12 cellular contexts compared by ENCODE assay signal in genomic region chr2:37641582-37642111, GRCh38. TPM values are rescaled to one million over a fixed set of nuclear protein-coding genes. Genes with fewer than 3 reads are reported as not detected.
A peak's percentile ranks its signal among the peaks of the same experiment; 100 is the strongest.
DNase-seq lines count a peak whose midpoint lies in the region; ATAC-seq and TF ChIP-seq lines count a peak whose summit lies in the region.
"Had no signal": no experiment of that assay in that cellular context is flagged by ENCODE, and none has a peak within 500 bp of the region (broad histone marks: within the 10 kb centered on the region; RNA-seq: fewer than 3 reads in every experiment).

No MANE protein-coding gene starts in this region.

- no peak overlapping the region for H3K4me3 ChIP-seq in CD8-positive, alpha-beta memory T cell (ENCODE audit: low read length)
- no peak overlapping the region for H3K4me3 ChIP-seq in IMR-90 (ENCODE audit: insufficient read depth, low read depth, low read length)
- H3K4me3 ChIP-seq in brain microvascular endothelial cell (ENCODE audit: low read depth, low read length), result no peak overlapping the region
- no peak overlapping the region for H3K4me3 ChIP-seq in osteoblast (ENCODE audit: insufficient read depth, low read length)
- H3K4me3 ChIP-seq in right lobe of liver, result no peak overlapping the region
- no peak overlapping the region for H3K4me3 ChIP-seq in trophoblast cell (ENCODE audit: low read depth, low read length)
- H3K4me3 ChIP-seq: body of pancreas had no signal

- H3K4ac ChIP-seq in IMR-90 (ENCODE audit: low read depth, low read length), result peak overlapping the region; percentile 26; the same call in 1 of the 2 replicates
- no peak overlapping the region for H3K4ac ChIP-seq in trophoblast cell (ENCODE audit: low read depth, low read length)

- peaks cover 55% of the 10 kb centered on the region for H4K20me1 ChIP-seq in IMR-90 (ENCODE audit: insufficient read depth, low read length)
- peaks cover 14% of the 10 kb centered on the region for H4K20me1 ChIP-seq in osteoblast (ENCODE audit: insufficient read depth, low read length)

- H2AFZ ChIP-seq in IMR-90 (replicated peaks; ENCODE audit: low read length, poor library complexity) (no peak overlapping the region), osteoblast (ENCODE audit: low read length) (no peak overlapping the region), trophoblast cell (ENCODE audit: insufficient read depth, low read length, poor library complexity) (no peak overlapping the region)

- H3K9me1 ChIP-seq in IMR-90 (ENCODE audit: insufficient read depth, low read length), result peaks cover 24% of the 10 kb centered on the region

- peaks cover 51% of the 10 kb centered on the region for H3K4me1 ChIP-seq in CD8-positive, alpha-beta memory T cell (ENCODE audit: insufficient read depth, low read length)
- H3K4me1 ChIP-seq in IMR-90 (ENCODE audit: control insufficient read depth, insufficient read depth, low read length) (peaks cover 20% of the 10 kb centered on the region), osteoblast (ENCODE audit: insufficient read depth, low read length) (peaks cover 68% of the 10 kb centered on the region), right lobe of liver (no peaks in the 10 kb centered on the region), trophoblast cell (ENCODE audit: control insufficient read depth in 1 of 2, insufficient read depth in 2 of 2, low read length in 2 of 2) (no peaks in the 10 kb centered on the region)
- H3K4me1 ChIP-seq: body of pancreas had no signal

- H3K18ac ChIP-seq in IMR-90 (ENCODE audit: low read depth, low read length) (peak overlapping the region; percentile 14; the same call in 1 of the 2 replicates), trophoblast cell (ENCODE audit: low read length) (no peak overlapping the region)

- intact Hi-C loops in IMR-90 (cut with micrococcal nuclease) (loop anchor here (1.0 kb wide), 1 partner anchor 236 kb away; no protein-coding TSS in a partner anchor), right lobe of liver (cut with DNase I) (no loop called here)

- peak overlapping the region; percentile 45 to 95 (median 82) for H3K27ac Mint-ChIP-seq in CD8-positive, alpha-beta memory T cell

- peaks cover 90 to 96% (median 95%) of the 10 kb centered on the region in 3 donors for H3K4me1 Mint-ChIP-seq in CD8-positive, alpha-beta memory T cell

- CTCF ChIA-PET in CD8-positive, alpha-beta memory T cell (lab: Charles Lee), result interaction anchor here (1.2 kb wide), 1 partner anchor 55 kb away, joined by 4 read pairs; no protein-coding TSS in a partner anchor
- CTCF ChIA-PET in IMR-90 (lab: Yijun Ruan, JAX), result no interaction called here

- no peak overlapping the region for H2AK9ac ChIP-seq in IMR-90 (replicated peaks; ENCODE audit: low read depth, low read length, poor library complexity)

- BruUV-seq in IMR-90 (replicated peaks; lab: Mats Ljungman, UMichigan), result no TSS peak

- H2BK20ac ChIP-seq in IMR-90 (ENCODE audit: low read depth, low read length), result peak overlapping the region; percentile 12; the same call in 1 of the 2 replicates

- in situ Hi-C loops in IMR-90 (cut with MboI; ENCODE audit: low sequenced_read_pairs), result no loop called here
- in situ Hi-C loops in brain microvascular endothelial cell (cut with HindIII; ENCODE audit: low pct_ligation_motif_present, low sequenced_read_pairs), result no loop called here

- dilution Hi-C loops in IMR-90 (cut with HindIII; ENCODE audit: low sequenced_read_pairs, unreplicated experiment), result no loop called here

- TF ChIP-seq POLR2A in IMR-90 (IDR thresholded peaks at IDR 0.05; ENCODE audit: low read depth, low read length) (no peak), right lobe of liver (IDR thresholded peaks at IDR 0.05) (no peak)

- H2BK12ac ChIP-seq in trophoblast cell (ENCODE audit: low read length), result no peak overlapping the region

- H3K14ac ChIP-seq in IMR-90 (replicated peaks; ENCODE audit: low read depth, low read length) (peak overlapping the region; percentile 25), trophoblast cell (ENCODE audit: low read length) (no peak overlapping the region)

- peak overlapping the region; percentile 89 for H2BK5ac ChIP-seq in IMR-90 (ENCODE audit: low read depth, low read length, poor library complexity, severe bottlenecking)
- no peak overlapping the region for H2BK5ac ChIP-seq in trophoblast cell (ENCODE audit: low read depth, low read length, poor library complexity)

- peaks cover 49 to 68% (median 51%) of the 10 kb centered on the region in 3 donors for H3K36me3 Mint-ChIP-seq in CD8-positive, alpha-beta memory T cell

- H3K9me3 Mint-ChIP-seq in CD8-positive, alpha-beta memory T cell, result no peaks in the 10 kb centered on the region

- H2AK5ac ChIP-seq in IMR-90 (ENCODE audit: low read depth, low read length) (no peak overlapping the region), trophoblast cell (ENCODE audit: low read length) (no peak overlapping the region)

- DNase-seq in CD8-positive, alpha-beta memory T cell, result no peak
- DNase-seq in IMR-90, result peak; percentile 82
- no peak for DNase-seq in brain microvascular endothelial cell
- DNase-seq in osteoblast (ENCODE audit: insufficient read length, low spot score, missing footprints), result peak; percentile 87
- no peak for DNase-seq in right lobe of liver
- no peak for DNase-seq in NCI-H1105 treated with DMSO at 0.1 percent for 48 hours (lab: John Stamatoyannopoulos, UW)
- DNase-seq in trophoblast cell, result no peak
- DNase-seq: body of pancreas, DMS79 treated with DMSO at 0.1 percent for 48 hours, Kasumi-1, retina, RPMI8226 had no signal

- H2BK120ac ChIP-seq in IMR-90 (ENCODE audit: low read depth, low read length) (peak overlapping the region; percentile 29; the same call in 1 of the 2 replicates), trophoblast cell (ENCODE audit: insufficient read depth, low read length, poor library complexity) (no peak overlapping the region)

- 0% methylated on average over 1 of the region's 7 CpGs; no CpG with 5 or more reads in 1 of the 2 experiments for WGBS in IMR-90 (ENCODE audit: extremely low coverage in 2 of 2, insufficient read length in 1 of 2), 2 experiments
- 54% methylated on average over 7 of the region's 7 CpGs for WGBS in right lobe of liver (ENCODE audit: insufficient coverage, low coverage, low lambda C conversion rate, missing lambda C conversion rate)
- no CpG with 5 or more reads among the region's 7 CpGs for WGBS in trophoblast cell (ENCODE audit: extremely low coverage, insufficient coverage, insufficient read length)

- peaks cover 18% of the 10 kb centered on the region for H3K36me3 ChIP-seq in CD8-positive, alpha-beta memory T cell (ENCODE audit: insufficient read depth, low read length)
- H3K36me3 ChIP-seq in IMR-90 (ENCODE audit: control insufficient read depth, insufficient read depth, low read length) (peaks cover 35% of the 10 kb centered on the region), brain microvascular endothelial cell (replicated peaks) (peaks cover 46% of the 10 kb centered on the region), osteoblast (ENCODE audit: insufficient read depth, low read length) (peaks cover 51% of the 10 kb centered on the region), right lobe of liver (no peaks in the 10 kb centered on the region), trophoblast cell (ENCODE audit: control insufficient read depth in 1 of 2, insufficient read depth in 2 of 2, low read length in 2 of 2) (peaks cover 9 to 16% of the 10 kb centered on the region in 2 experiments)

- H4K8ac ChIP-seq in IMR-90 (ENCODE audit: low read depth in 2 of 2, low read length in 2 of 2), result peak overlapping the region in 1 of 2 experiments; percentile 17; a peak in 1 of 4 replicates
- H4K8ac ChIP-seq in trophoblast cell (ENCODE audit: low read depth, low read length), result no peak overlapping the region

- POLR2A ChIA-PET in CD8-positive, alpha-beta memory T cell (lab: Charles Lee), result no interaction called here
- POLR2A ChIA-PET in IMR-90 (lab: Charles Lee; ENCODE audit: unreplicated experiment), result no interaction called here

- no peaks in the 10 kb centered on the region for H3K27me3 ChIP-seq in CD8-positive, alpha-beta memory T cell (ENCODE audit: insufficient read depth, low read length, poor library complexity, severe bottlenecking)
- H3K27me3 ChIP-seq in IMR-90 (ENCODE audit: control insufficient read depth, insufficient read depth, low read length) (no peaks in the 10 kb centered on the region), brain microvascular endothelial cell (replicated peaks) (no peaks in the 10 kb centered on the region), osteoblast (ENCODE audit: insufficient read depth, low read length) (no peaks in the 10 kb centered on the region), right lobe of liver (no peaks in the 10 kb centered on the region), trophoblast cell (ENCODE audit: insufficient read depth, low read length) (no peaks in the 10 kb centered on the region)
- H3K27me3 ChIP-seq: body of pancreas had no signal

- TF ChIP-seq CTCF in IMR-90 (conservative IDR thresholded peaks at IDR 0.05; ENCODE audit: low read depth, low read length) (no peak), brain microvascular endothelial cell (IDR thresholded peaks at IDR 0.05; ENCODE audit: low read depth, low read length, missing control alignments) (no peak), osteoblast (IDR thresholded peaks at IDR 0.05; ENCODE audit: extremely low read depth, low read depth, low read length) (no peak), right lobe of liver (IDR thresholded peaks at IDR 0.05) (no peak)

- no peak overlapping the region for H3K27ac ChIP-seq in CD8-positive, alpha-beta memory T cell (ENCODE audit: low read depth, low read length)
- H3K27ac ChIP-seq in IMR-90 (ENCODE audit: insufficient read depth, low read length) (peak overlapping the region; percentile 33; the same call in 1 of the 2 replicates), brain microvascular endothelial cell (peak overlapping the region; percentile 30), osteoblast (ENCODE audit: low read depth, low read length) (peak overlapping the region; percentile 88), right lobe of liver (no peak overlapping the region), trophoblast cell (ENCODE audit: low read depth, low read length) (no peak overlapping the region)
- H3K27ac ChIP-seq: body of pancreas had no signal

- no peak overlapping the region for H4K5ac ChIP-seq in IMR-90 (ENCODE audit: low read depth, low read length)

- H3K23ac ChIP-seq in IMR-90 (ENCODE audit: low read depth, low read length) (peak overlapping the region; percentile 18; the same call in 1 of the 2 replicates), trophoblast cell (ENCODE audit: low read length) (no peak overlapping the region)

- peaks cover 48% of the 10 kb centered on the region for H3K79me2 ChIP-seq in osteoblast (ENCODE audit: insufficient read depth, low read length)
- no peaks in the 10 kb centered on the region for H3K79me2 ChIP-seq in trophoblast cell (ENCODE audit: control insufficient read depth, insufficient read depth, low read length, poor library complexity)

- H3K4me2 ChIP-seq in IMR-90 (ENCODE audit: low read depth, low read length), result peak overlapping the region; percentile 7; the same call in 1 of the 2 replicates
- peak overlapping the region; percentile 47 for H3K4me2 ChIP-seq in osteoblast (ENCODE audit: insufficient read depth, low read length)
- H3K4me2 ChIP-seq in trophoblast cell (ENCODE audit: low read length), result no peak overlapping the region

- no peak overlapping the region for H3K56ac ChIP-seq in IMR-90 (ENCODE audit: extremely low read depth, insufficient read depth, low read length)

- H3K4me3 Mint-ChIP-seq in CD8-positive, alpha-beta memory T cell, result peak overlapping the region in 1 of 7 donors; percentile 33

- no peak for TF ChIP-seq RAD21 in IMR-90 (IDR thresholded peaks at IDR 0.05; ENCODE audit: low read length)

- H3K9me3 ChIP-seq in CD8-positive, alpha-beta memory T cell (ENCODE audit: low read length), result no peaks in the 10 kb centered on the region
- H3K9me3 ChIP-seq in IMR-90 (ENCODE audit: control insufficient read depth, insufficient read depth, low read length) (no peaks in the 10 kb centered on the region), osteoblast (ENCODE audit: low read depth, low read length) (no peaks in the 10 kb centered on the region), right lobe of liver (no peaks in the 10 kb centered on the region), trophoblast cell (ENCODE audit: insufficient read depth, low read depth, low read length) (no peaks in the 10 kb centered on the region)
- H3K9me3 ChIP-seq: body of pancreas had no signal

- no peak overlapping the region for H3K9ac ChIP-seq in IMR-90 (ENCODE audit: low read depth, low read length)
- H3K9ac ChIP-seq in trophoblast cell (ENCODE audit: low read length), result no peak overlapping the region

- no peaks in the 10 kb centered on the region for H3K27me3 Mint-ChIP-seq in CD8-positive, alpha-beta memory T cell

- H3K79me1 ChIP-seq in IMR-90 (ENCODE audit: low read depth in 1 of 2, low read length in 2 of 2) (peaks cover 20 to 57% of the 10 kb centered on the region in 2 experiments), trophoblast cell (ENCODE audit: low read length) (no peaks in the 10 kb centered on the region)

- H2BK15ac ChIP-seq in IMR-90 (ENCODE audit: low read depth, low read length), result no peak overlapping the region

- H4K12ac ChIP-seq in trophoblast cell (ENCODE audit: low read depth, low read length), result no peak overlapping the region

- H4K91ac ChIP-seq in IMR-90 (ENCODE audit: insufficient read depth, low read depth, low read length), result no peak overlapping the region
- no peak overlapping the region for H4K91ac ChIP-seq in trophoblast cell (ENCODE audit: low read depth, low read length)

- no peak for ATAC-seq in IMR-90 (ENCODE audit: low read depth)
- no peak for ATAC-seq in right lobe of liver
- ATAC-seq: body of pancreas had no signal

RNA-seq across cellular contexts. Expression of gene CDC42EP3, which starts 29.8 kb away (rescaled TPM):
- total RNA-seq in CD8-positive, alpha-beta memory T cell, result 10 to 100 TPM; 37.1 to 39.1 TPM
- polyA plus RNA-seq in CD8-positive, alpha-beta memory T cell, result 141 TPM
- total RNA-seq in IMR-90 (2012; rRNA removed) (152 and 167 TPM in 2 replicates), osteoblast (121 and 136 TPM in 2 replicates), right lobe of liver (1 to 10 TPM; 3.4 to 8.4 (median 6.0) TPM)
- 177 and 193 TPM in 2 replicates for polyA plus RNA-seq in IMR-90 (2012; rRNA removed)
- 71.7 and 119 TPM in 2 replicates for polyA plus RNA-seq in IMR-90 (2012; cell fraction: cytosol; rRNA removed)
- polyA plus RNA-seq in IMR-90 (2012; cell fraction: nucleus; rRNA removed; ENCODE audit: low replicate concordance), result 63.1 and 123 TPM in 2 replicates
- 60.8 TPM in 2 replicates for polyA plus RNA-seq in trophoblast cell (2013)

Comparison
In these comparisons a context has a peak if more than half of its experiments do, and no peak if none do; other contexts are left out.
1. DNase-seq: peak in IMR-90 (single experiment) and osteoblast (single experiment); none in CD8-positive, alpha-beta memory T cell (0 of 5), brain microvascular endothelial cell (single experiment), right lobe of liver (0 of 3), NCI-H1105 treated with DMSO at 0.1 percent for 48 hours (single experiment) and trophoblast cell (0 of 2).
2. H3K27ac ChIP-seq: peak in IMR-90 (single experiment), brain microvascular endothelial cell (single experiment) and osteoblast (single experiment); none in CD8-positive, alpha-beta memory T cell (single experiment), right lobe of liver (0 of 3) and trophoblast cell (single experiment).
3. RNA of gene CDC42EP3, which starts 29.8 kb away (total RNA-seq): 152 to 167 TPM in IMR-90, 121 to 136 TPM in osteoblast and 37.1 to 39.1 TPM in CD8-positive, alpha-beta memory T cell; 3.4 to 8.4 TPM in right lobe of liver; every median in the first group is over 4 times any median in the second.